ENCODE assay signal across 8 cellular contexts in genomic region chr7:136086712-136087111, GRCh38.
A peak's percentile ranks its signal among the peaks of the same experiment; 100 is the strongest.
DNase-seq lines count a peak whose midpoint lies in the region; ATAC-seq and TF ChIP-seq lines count a peak whose summit lies in the region.

No MANE protein-coding gene starts in this region.

- peak; percentile 88 for ATAC-seq in activated CD4-positive, alpha-beta T cell treated with anti-CD3 and anti-CD28 coated beads for 36 hours
- ATAC-seq in HG02571 (IDR thresholded peaks at IDR 0.05; ENCODE audit: unreplicated experiment) (peak; percentile 90), HG03521 (IDR thresholded peaks at IDR 0.05; ENCODE audit: unreplicated experiment) (no peak)

- POLR2A ChIA-PET in activated CD4-positive, alpha-beta T cell treated with anti-CD3 and anti-CD28 coated beads for 36 hours (lab: Charles Lee): no interaction called here

- H3K36me3 Mint-ChIP-seq in activated CD4-positive, alpha-beta T cell treated with anti-CD3 and anti-CD28 coated beads for 36 hours (ENCODE audit: low read depth): no peaks in the 10 kb centered on the region

- TF ChIP-seq CTCF in breast epithelium (IDR thresholded peaks at IDR 0.05): no peak

- CTCF ChIA-PET in activated CD4-positive, alpha-beta T cell treated with anti-CD3 and anti-CD28 coated beads for 36 hours (lab: Charles Lee): interaction anchor here (1.9 kb wide), 1 partner anchor 29 kb away, joined by 5 read pairs; no protein-coding TSS in a partner anchor

- H3K4me1 ChIP-seq in breast epithelium: no peaks in the 10 kb centered on the region

- DNase-seq in activated CD4-positive, alpha-beta T cell treated with anti-CD3 and anti-CD28 coated beads for 36 hours: peak; percentile 22
- no peak for DNase-seq in activated CD4-positive, alpha-beta T cell treated with anti-CD3 and anti-CD28 coated beads, Interleukin-2, amount 50 U/mL, for 4 hours
- DNase-seq in NCI-H2107 treated with DMSO at 0.1 percent for 48 hours (lab: John Stamatoyannopoulos, UW; ENCODE audit: unreplicated experiment): peak; percentile 77
- DNase-seq in breast epithelium (ENCODE audit: low spot score in 2 of 2): peak in 1 of 2 donors; percentile 78
- DNase-seq in iris pigment epithelial cell (ENCODE audit: low read depth): peak; percentile 67
- DNase-seq in smooth muscle cell of the brain vasculature (ENCODE audit: low read depth, low spot score): peak; percentile 44

- H3K4me3 Mint-ChIP-seq in activated CD4-positive, alpha-beta T cell treated with anti-CD3 and anti-CD28 coated beads for 36 hours: no peak overlapping the region

- H3K27me3 Mint-ChIP-seq in activated CD4-positive, alpha-beta T cell treated with anti-CD3 and anti-CD28 coated beads for 36 hours: peaks cover 10% of the 10 kb centered on the region

- H3K4me1 Mint-ChIP-seq in activated CD4-positive, alpha-beta T cell treated with anti-CD3 and anti-CD28 coated beads for 36 hours: no peaks in the 10 kb centered on the region

- H3K9me3 ChIP-seq in breast epithelium: no peaks in the 10 kb centered on the region

- H3K4me3 ChIP-seq in breast epithelium: peak overlapping the region; percentile 41 to 50 (median 46)

- TF ChIP-seq POLR2A in breast epithelium (IDR thresholded peaks at IDR 0.05): no peak

- intact Hi-C loops in activated CD4-positive, alpha-beta T cell treated with anti-CD3 and anti-CD28 coated beads for 36 hours (cut with DNase I, micrococcal nuclease): no loop called here
- intact Hi-C loops in breast epithelium (cut with DNase I; ENCODE audit: low total_unique reads): no loop called here

- H3K9me3 Mint-ChIP-seq in activated CD4-positive, alpha-beta T cell treated with anti-CD3 and anti-CD28 coated beads for 36 hours (ENCODE audit: low read depth): no peaks in the 10 kb centered on the region

- no peaks in the 10 kb centered on the region for H3K27me3 ChIP-seq in breast epithelium

- H3K27ac ChIP-seq in breast epithelium: no peak overlapping the region

- H3K27ac Mint-ChIP-seq in activated CD4-positive, alpha-beta T cell treated with anti-CD3 and anti-CD28 coated beads for 36 hours: no peak overlapping the region

- H3K36me3 ChIP-seq in breast epithelium: no peaks in the 10 kb centered on the region

Comparison
In these comparisons a context has a peak if more than half of its experiments do, and no peak if none do; other contexts are left out.
1. DNase-seq: peak in activated CD4-positive, alpha-beta T cell treated with anti-CD3 and anti-CD28 coated beads for 36 hours (single experiment), NCI-H2107 treated with DMSO at 0.1 percent for 48 hours (single experiment), iris pigment epithelial cell (single experiment) and smooth muscle cell of the brain vasculature (single experiment); none in activated CD4-positive, alpha-beta T cell treated with anti-CD3 and anti-CD28 coated beads, Interleukin-2, amount 50 U/mL, for 4 hours (0 of 2).